In genomic region chr5:84228266-84228665, GRCh38 we compare ENCODE assay signal across 11 cellular contexts.
"Had no signal": no experiment of that assay in that cellular context is flagged by ENCODE, and none has a peak within 500 bp of the region (broad histone marks: within the 10 kb centered on the region; RNA-seq: fewer than 3 reads in every experiment).

No MANE protein-coding gene starts in this region.

- H3K4me1 ChIP-seq: sigmoid colon had no signal

- H3K36me3 ChIP-seq: sigmoid colon had no signal

- H3K27ac ChIP-seq: sigmoid colon had no signal

- DNase-seq: activated CD4-positive, alpha-beta T cell treated with anti-CD3 and anti-CD28 coated beads, Interleukin-2, amount 50 U/mL, for 4 hours; activated effector memory CD4-positive, alpha-beta T cell treated with anti-CD3 and anti-CD28 coated beads, Interleukin-2, amount 50 U/mL, for 16 hours; activated T-cell treated with anti-CD3 and anti-CD28 coated beads, Interleukin-2, amount 50 U/mL, for 4 hours; anterior cingulate cortex; dorsolateral prefrontal cortex; foreskin fibroblast; sigmoid colon; stimulated activated CD4-positive, alpha-beta T cell treated with anti-CD3 and anti-CD28 coated beads, Interleukin-12 subunit alpha, Interleukin-12 subunit beta, amount 100 ng/mL, for 4 hours; stimulated activated naive CD4-positive, alpha-beta T cell treated with Interleukin-2 at 50 U/mL for 16 hours had no signal

- H3K9me3 ChIP-seq: sigmoid colon had no signal

- ATAC-seq: activated CD4-positive, CD25-positive, alpha-beta regulatory T cell treated with anti-CD3 and anti-CD28 coated beads, Interleukin-2, amount 50 U/mL, for 24 hours; activated naive CD4-positive, alpha-beta T cell treated with anti-CD3 and anti-CD28 coated beads, Interleukin-2, amount 50 U/mL, for 72 hours; activated T-cell treated with anti-CD3 and anti-CD28 coated beads, Interleukin-2, amount 50 U/mL, for 4 hours had no signal

- H3K27me3 ChIP-seq: dorsolateral prefrontal cortex, sigmoid colon had no signal

- H3K4me3 ChIP-seq: dorsolateral prefrontal cortex, sigmoid colon had no signal
